Comparison of ENCODE assay signal across 7 cellular contexts in the genomic region with DNA sequence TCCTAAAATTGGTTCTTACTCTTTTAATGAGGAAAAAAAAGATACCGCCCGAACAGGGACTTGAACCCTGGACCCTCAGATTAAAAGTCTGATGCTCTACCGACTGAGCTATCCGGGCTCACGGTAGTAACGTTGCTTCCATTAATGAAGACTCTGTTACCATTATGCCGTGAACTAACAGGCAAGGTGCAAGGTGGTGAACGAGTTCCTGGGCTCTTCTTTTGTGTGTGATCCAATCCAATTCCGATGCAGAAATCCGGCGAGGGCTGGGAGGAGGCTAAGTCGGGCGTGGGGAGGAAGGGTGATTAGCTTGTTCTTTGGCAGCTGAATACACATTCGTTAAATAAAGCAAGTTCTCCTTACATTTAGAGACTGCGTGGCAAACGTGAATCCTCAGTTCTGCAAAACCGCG. TPM values are rescaled to one million over a fixed set of nuclear protein-coding genes. Genes with fewer than 3 reads are reported as not detected.
DNase-seq lines count a peak whose midpoint lies in the region; ATAC-seq and TF ChIP-seq lines count a peak whose summit lies in the region.

No MANE protein-coding gene starts in this region.

- ATAC-seq in GM18502 (IDR thresholded peaks at IDR 0.05; ENCODE audit: poor library complexity, unreplicated experiment) (peak; percentile 32), HG03039 (IDR thresholded peaks at IDR 0.05; ENCODE audit: unreplicated experiment) (peak; percentile 28), left lung (peak; percentile 73)

- H3K27ac ChIP-seq in colonic mucosa (peak overlapping the region; percentile 84), left lung (peak overlapping the region; percentile 76 to 86)

- intact Hi-C loops in colonic mucosa (cut with DNase I), result loop anchor here (10.0 kb wide), 1 partner anchor 55 kb away; the partner anchor contains the start of gene OSBP
- intact Hi-C loops in left lung (cut with DNase I), result no loop called here

- H3K9me3 ChIP-seq in colonic mucosa (no peaks in the 10 kb centered on the region), left lung (no peaks in the 10 kb centered on the region)

- H3K27me3 ChIP-seq in colonic mucosa, result no peaks in the 10 kb centered on the region
- H3K27me3 ChIP-seq in left lung, result peaks cover 0 to 25% of the 10 kb centered on the region in 2 donors

- DNase-seq in NCI-H2196 treated with DMSO at 0.1 percent for 48 hours (lab: John Stamatoyannopoulos, UW; ENCODE audit: unreplicated experiment) (peak; percentile 20), colonic mucosa (peak; percentile 87), left lung (no peak)
- peak; percentile 69 for DNase-seq in activated CD4-positive, CD25-positive, alpha-beta regulatory T cell treated with anti-CD3 and anti-CD28 coated beads, Interleukin-2, amount 50 U/mL, for 72 hours
- DNase-seq in stimulated activated CD4-positive, alpha-beta T cell treated with anti-CD3 and anti-CD28 coated beads, Interleukin-4, amount 100 ng/mL, for 1 hour, result peak; percentile 51

- H3K36me3 ChIP-seq in colonic mucosa, result no peaks in the 10 kb centered on the region
- H3K36me3 ChIP-seq in left lung, result no peaks in the 10 kb centered on the region

- peak overlapping the region; percentile 53 to 67 for H3K9ac ChIP-seq in colonic mucosa (ENCODE audit: low read depth in 2 of 2, low read length in 2 of 2)

- H3K4me1 ChIP-seq in colonic mucosa, result no peaks in the 10 kb centered on the region
- peaks cover 0 to 47% of the 10 kb centered on the region in 2 donors for H3K4me1 ChIP-seq in left lung

- TF ChIP-seq CTCF in colonic mucosa (IDR thresholded peaks at IDR 0.05) (no peak), left lung (IDR thresholded peaks at IDR 0.05) (no peak)

- H3K4me3 ChIP-seq in colonic mucosa (peak overlapping the region; percentile 65), left lung (peak overlapping the region; percentile 74 to 88)

RNA-seq across cellular contexts. Expression of gene OR4D9, which starts 49.0 kb away (rescaled TPM):
- total RNA-seq in colonic mucosa (not detected), left lung (not detected)

RNA-seq across cellular contexts. Expression of gene OSBP, which starts 55.3 kb away (rescaled TPM):
- total RNA-seq in colonic mucosa, result 10 to 100 TPM; 57.1 to 64.7 TPM
- 10 to 100 TPM; 39.4 to 40.8 TPM for total RNA-seq in left lung

RNA-seq across cellular contexts. Expression of gene OR4D11, which starts 56.9 kb away (rescaled TPM):
- total RNA-seq in colonic mucosa, result not detected
- not detected for total RNA-seq in left lung

Comparison
In these comparisons a context has a peak if more than half of its experiments do, and no peak if none do; other contexts are left out.
1. DNase-seq: peak in NCI-H2196 treated with DMSO at 0.1 percent for 48 hours (single experiment), activated CD4-positive, CD25-positive, alpha-beta regulatory T cell treated with anti-CD3 and anti-CD28 coated beads, Interleukin-2, amount 50 U/mL, for 72 hours (single experiment), colonic mucosa (single experiment) and stimulated activated CD4-positive, alpha-beta T cell treated with anti-CD3 and anti-CD28 coated beads, Interleukin-4, amount 100 ng/mL, for 1 hour (single experiment); none in left lung (0 of 2).
2. Peak in every context shown above with its lines, with median percentiles within 50 percentile points of each other: ATAC-seq.